In genomic region chr7:98935811-98936210, GRCh38 we compare ENCODE assay signal across 27 cellular contexts. TPM values are rescaled to one million over a fixed set of nuclear protein-coding genes. Genes with fewer than 3 reads are reported as not detected.
DNase-seq lines count a peak whose midpoint lies in the region; ATAC-seq, FAIRE-seq and TF ChIP-seq lines count a peak whose summit lies in the region.
"Had no signal": no experiment of that assay in that cellular context is flagged by ENCODE, and none has a peak within 500 bp of the region (broad histone marks: within the 10 kb centered on the region; RNA-seq: fewer than 3 reads in every experiment).

No MANE protein-coding gene starts in this region.

- H3K4me2 ChIP-seq in HepG2 (ENCODE audit: low read depth, low read length) = no peak overlapping the region
- H3K4me2 ChIP-seq: KMS-11 had no signal

- peak overlapping the region; percentile 35 for H3K27ac Mint-ChIP-seq in CD8-positive, alpha-beta T cell
- H3K27ac Mint-ChIP-seq: activated T-helper 2 cell treated with anti-CD3 and anti-CD28 coated beads, Interferon-gamma antibody, Interleukin-2, Interleukin-4, amounts not matched to agents 10 μg/mL and 5 μg/mL and 100 μg/mL, durations not matched to agents 14 hours and 24 hours and 36 hours; dendritic cell treated with granulocyte-macrophage colony-stimulating factor and Interleukin-4, amounts not matched to agents 40 ng/mL and 50 ng/mL, for 4 days had no signal

- no peak for DNase-seq in CD8-positive, alpha-beta T cell
- DNase-seq in LHCN-M2 (ENCODE audit: low read depth) = peak; percentile 31
- DNase-seq in fibroblast of peridontal ligament (ENCODE audit: extremely low read depth) = peak; percentile 12
- DNase-seq in gastrocnemius medialis = no peak
- no peak for DNase-seq in HepG2 (ENCODE audit: low spot score)
- DNase-seq in NCI-H1417 (lab: John Stamatoyannopoulos, UW) = no peak
- DNase-seq in erythroblast (lab: John Stamatoyannopoulos, UW) = no peak
- DNase-seq: activated CD4-positive, alpha-beta T cell treated with anti-CD3 and anti-CD28 coated beads for 1 hour; activated naive CD8-positive, alpha-beta T cell treated with anti-CD3 and anti-CD28 coated beads, Interleukin-2, amount 10 ng/mL, durations not matched to agents 7 days and 5 days; COR-L47; DMS79; hypothalamus; islet precursor cell; NCI-H187; NCI-H226; NCI-H82; OCI-M1; small intestine; stimulated activated naive CD4-positive, alpha-beta T cell; SW 1271 had no signal

- TF ChIP-seq CTCF in CD8-positive, alpha-beta T cell (IDR thresholded peaks at IDR 0.05) = no peak
- TF ChIP-seq CTCF in gastrocnemius medialis (IDR thresholded peaks at IDR 0.05 in 4 of 5, conservative IDR thresholded peaks at IDR 0.05 in 1 of 5) = no peak
- TF ChIP-seq CTCF in HepG2 (CRISPR knock-in tag; IDR thresholded peaks at IDR 0.05) = no peak

- H3K9ac ChIP-seq in HepG2 (ENCODE audit: insufficient read depth, low read depth, low read length) = no peak overlapping the region
- H3K9ac ChIP-seq: KMS-11 had no signal

- no peak for ATAC-seq in CD8-positive, alpha-beta T cell
- ATAC-seq in gastrocnemius medialis (peak; percentile 65 to 79), HepG2 (no peak)
- ATAC-seq: gastroesophageal sphincter, GM12878, Right ventricle myocardium inferior had no signal

- no peaks in the 10 kb centered on the region for H3K9me3 Mint-ChIP-seq in CD8-positive, alpha-beta T cell
- H3K9me3 Mint-ChIP-seq: activated naive CD8-positive, alpha-beta T cell treated with anti-CD3 and anti-CD28 coated beads, Interleukin-2, amount 10 ng/mL, durations not matched to agents 7 days and 5 days; activated T-helper 2 cell treated with anti-CD3 and anti-CD28 coated beads, Interferon-gamma antibody, Interleukin-2, Interleukin-4, amounts not matched to agents 10 μg/mL and 5 μg/mL and 100 μg/mL, durations not matched to agents 14 hours and 24 hours and 36 hours; dendritic cell treated with granulocyte-macrophage colony-stimulating factor and Interleukin-4, amounts not matched to agents 40 ng/mL and 50 ng/mL, for 4 days had no signal

- no peak for TF ChIP-seq RAD21 in HepG2 (CRISPR knock-in tag; IDR thresholded peaks at IDR 0.05)

- in situ Hi-C loops in gastrocnemius medialis (cut with MboI; ENCODE audit: low sequenced_read_pairs in 4 of 4) = no loop called here
- in situ Hi-C loops in HepG2 (cut with HindIII; ENCODE audit: extremely low pct_ligation_motif_present, low pct_unique_long_range_greater_than_20kb) = no loop called here

- WGBS in HepG2 (ENCODE audit: low lambda C conversion rate) = 93% methylated on average over 2 of the region's 2 CpGs

- peaks cover 52% of the 10 kb centered on the region for H3K36me3 ChIP-seq in CD8-positive, alpha-beta T cell (ENCODE audit: insufficient read depth, low read length)
- H3K36me3 ChIP-seq in gastrocnemius medialis (peaks cover 2 to 79% of the 10 kb centered on the region in 2 donors), HepG2 (replicated peaks in 1 of 2; ENCODE audit: control insufficient read depth in 1 of 2, insufficient read depth in 2 of 2, low read length in 2 of 2) (peaks cover 23 to 78% of the 10 kb centered on the region in 2 experiments)

- no peak for TF ChIP-seq EP300 in HepG2 (IDR thresholded peaks at IDR 0.05; ENCODE audit: low read depth in 2 of 2, low read length in 2 of 2)
- TF ChIP-seq EP300 in HepG2 (CRISPR knock-in tag; IDR thresholded peaks at IDR 0.05; ENCODE audit: borderline replicate concordance) = no peak

- CTCF ChIA-PET in CD8-positive, alpha-beta T cell (lab: Charles Lee) = no interaction called here
- CTCF ChIA-PET in HepG2 (lab: Yijun Ruan, JAX; ENCODE audit: low intra/inter-chr PET ratio, low total read pairs) = no interaction called here

- TF ChIP-seq POLR2A in gastrocnemius medialis (IDR thresholded peaks at IDR 0.05) = no peak
- TF ChIP-seq POLR2A in HepG2 (IDR thresholded peaks at IDR 0.05; ENCODE audit: insufficient read depth in 1 of 2, low read depth in 2 of 2, low read length in 2 of 2) = no peak
- TF ChIP-seq POLR2A in erythroblast (IDR thresholded peaks at IDR 0.05; ENCODE audit: low read length) = no peak

- H2AFZ ChIP-seq in HepG2 (ENCODE audit: low read length) = no peak overlapping the region

- H3K27me3 ChIP-seq in CD8-positive, alpha-beta T cell (ENCODE audit: insufficient read depth, low read length) = no peaks in the 10 kb centered on the region
- H3K27me3 ChIP-seq in gastrocnemius medialis (no peaks in the 10 kb centered on the region), HepG2 (ENCODE audit: control insufficient read depth in 1 of 2, insufficient read depth in 2 of 2, low read length in 2 of 2) (no peaks in the 10 kb centered on the region)
- H3K27me3 ChIP-seq: gastroesophageal sphincter had no signal

- H4K20me1 ChIP-seq in HepG2 (ENCODE audit: insufficient read depth, low read length) = no peaks in the 10 kb centered on the region

- intact Hi-C loops in CD8-positive, alpha-beta T cell (cut with DNase I, micrococcal nuclease) = no loop called here
- intact Hi-C loops in gastrocnemius medialis (cut with DNase I; ENCODE audit: low total_unique reads) = no loop called here
- intact Hi-C loops in HepG2 (cut with micrococcal nuclease; ENCODE audit: unreplicated experiment) = no loop called here

- H3K4me1 Mint-ChIP-seq in CD8-positive, alpha-beta T cell (ENCODE audit: low read depth) = peaks cover 9% of the 10 kb centered on the region
- H3K4me1 Mint-ChIP-seq: activated naive CD8-positive, alpha-beta T cell treated with anti-CD3 and anti-CD28 coated beads, Interleukin-2, amount 10 ng/mL, durations not matched to agents 7 days and 5 days had no signal

- H3K4me1 ChIP-seq in CD8-positive, alpha-beta T cell (ENCODE audit: insufficient read depth, low read length) = no peaks in the 10 kb centered on the region
- H3K4me1 ChIP-seq in gastrocnemius medialis (peaks cover 5 to 27% of the 10 kb centered on the region in 2 donors), HepG2 (ENCODE audit: insufficient read depth, low read length) (no peaks in the 10 kb centered on the region)
- H3K4me1 ChIP-seq: gastroesophageal sphincter had no signal

- no peaks in the 10 kb centered on the region for H3K79me2 ChIP-seq in HepG2 (ENCODE audit: insufficient read depth, low read length)

- FAIRE-seq in HepG2 (lab: Jason Lieb, UNC) = no peak
- FAIRE-seq: bronchial epithelial cell, GM12878, small intestine had no signal

- H3K4me3 Mint-ChIP-seq in CD8-positive, alpha-beta T cell = no peak overlapping the region
- H3K4me3 Mint-ChIP-seq: activated naive CD8-positive, alpha-beta T cell treated with anti-CD3 and anti-CD28 coated beads, Interleukin-2, amount 10 ng/mL, durations not matched to agents 7 days and 5 days; dendritic cell treated with granulocyte-macrophage colony-stimulating factor and Interleukin-4, amounts not matched to agents 40 ng/mL and 50 ng/mL, for 4 days had no signal

- BruUV-seq in HepG2 (replicated peaks; lab: Mats Ljungman, UMichigan) = no TSS peak

- no peaks in the 10 kb centered on the region for H3K9me3 ChIP-seq in CD8-positive, alpha-beta T cell (ENCODE audit: low read length)
- H3K9me3 ChIP-seq in gastrocnemius medialis = no peaks in the 10 kb centered on the region
- H3K9me3 ChIP-seq in HepG2 (ENCODE audit: low read length) = no peaks in the 10 kb centered on the region
- H3K9me3 ChIP-seq: gastroesophageal sphincter had no signal

- no peak overlapping the region for H3K4me3 ChIP-seq in CD8-positive, alpha-beta T cell (ENCODE audit: low read depth, low read length)
- H3K4me3 ChIP-seq in gastrocnemius medialis (no peak overlapping the region), HepG2 (replicated peaks in 1 of 3; ENCODE audit: insufficient read depth in 1 of 3, low read depth in 2 of 3, low read length in 3 of 3) (no peak overlapping the region)
- H3K4me3 ChIP-seq: gastroesophageal sphincter, GM12878 had no signal

- H3K27ac ChIP-seq in CD8-positive, alpha-beta T cell (ENCODE audit: low read depth, low read length) = no peak overlapping the region
- H3K27ac ChIP-seq in gastrocnemius medialis (peak overlapping the region; percentile 34 to 79 (median 59)), HepG2 (ENCODE audit: extremely low read length, insufficient read depth, low read length) (no peak overlapping the region)
- H3K27ac ChIP-seq: gastroesophageal sphincter, KMS-11 had no signal

- POLR2A ChIA-PET in CD8-positive, alpha-beta T cell (lab: Charles Lee) = no interaction called here
- POLR2A ChIA-PET in HepG2 (lab: Yijun Ruan, JAX) = no interaction called here

- peaks cover 91% of the 10 kb centered on the region for H3K36me3 Mint-ChIP-seq in CD8-positive, alpha-beta T cell

- H3K27me3 Mint-ChIP-seq in CD8-positive, alpha-beta T cell (ENCODE audit: low read depth) = no peaks in the 10 kb centered on the region
- H3K27me3 Mint-ChIP-seq: activated naive CD8-positive, alpha-beta T cell treated with anti-CD3 and anti-CD28 coated beads, Interleukin-2, amount 10 ng/mL, durations not matched to agents 7 days and 5 days; dendritic cell treated with granulocyte-macrophage colony-stimulating factor and Interleukin-4, amounts not matched to agents 40 ng/mL and 50 ng/mL, for 4 days had no signal

RNA-seq across cellular contexts. Expression of gene TRRAP, which starts 57.5 kb away (rescaled TPM):
- total RNA-seq in CD8-positive, alpha-beta T cell = 10 to 100 TPM; 39.8 to 43.0 TPM
- total RNA-seq in LHCN-M2 (2014; rRNA removed) (18.8 and 23.1 TPM in 2 replicates), gastrocnemius medialis (10 to 100 TPM; 15.2 to 18.8 (median 17.0) TPM), HepG2 (2016; rRNA removed; fragmentation: Illumina TruSeq; extraction: Trizol) (10.5 and 21.3 TPM in 2 replicates)
- 15.5 TPM for polyA plus RNA-seq in LHCN-M2 (2012)
- 3.5 and 3.8 TPM in 2 replicates for total RNA-seq in HepG2 (2016; cell fraction: cytosol; rRNA removed; fragmentation: Illumina TruSeq; extraction: Trizol; ENCODE audit: low read depth)
- total RNA-seq in HepG2 (2016; cell fraction: insoluble cytoplasmic fraction; rRNA removed; fragmentation: Illumina TruSeq; extraction: Trizol) = 9.6 and 18.3 TPM in 2 replicates
- 6.8 and 6.9 TPM in 2 replicates for total RNA-seq in HepG2 (2016; cell fraction: membrane; rRNA removed; fragmentation: Illumina TruSeq; extraction: Trizol)
- total RNA-seq in HepG2 (2016; cell fraction: nucleus; rRNA removed; fragmentation: Illumina TruSeq; extraction: Trizol) = 22.4 and 25.4 TPM in 2 replicates
- 8.6 and 9.5 TPM in 2 replicates for polyA plus RNA-seq in HepG2 (2011; rRNA removed)
- polyA plus RNA-seq in HepG2 (2011; cell fraction: cytosol; rRNA removed) = 8.9 and 9.3 TPM in 2 replicates
- polyA plus RNA-seq in HepG2 (2011; cell fraction: nucleus; rRNA removed) = 26.9 and 30.9 TPM in 2 replicates
- polyA plus RNA-seq in HepG2 (2012) = 13.4 and 13.9 TPM in 2 replicates
- polyA plus RNA-seq in HepG2 (2016; cell fraction: cytosol; fragmentation: Illumina TruSeq; extraction: Trizol; ENCODE audit: low read depth) = 0.68 and 0.73 TPM in 2 replicates
- polyA plus RNA-seq in HepG2 (2016; cell fraction: insoluble cytoplasmic fraction; fragmentation: Illumina TruSeq; extraction: Trizol; ENCODE audit: low read depth) = 12.7 and 17.5 TPM in 2 replicates
- 1.4 and 1.6 TPM in 2 replicates for polyA plus RNA-seq in HepG2 (2016; cell fraction: membrane; fragmentation: Illumina TruSeq; extraction: Trizol; ENCODE audit: low read depth)
- polyA plus RNA-seq in HepG2 (2016; cell fraction: nucleus; fragmentation: Illumina TruSeq; extraction: Trizol; ENCODE audit: insufficient read depth, low read depth) = 26.9 and 27.3 TPM in 2 replicates
- 41.8 and 47.7 TPM in 2 replicates for polyA minus RNA-seq in HepG2 (2011; rRNA and poly(A)+ RNA removed; ENCODE audit: low replicate concordance)
- polyA minus RNA-seq in HepG2 (2011; cell fraction: cytosol; rRNA and poly(A)+ RNA removed) = 25.9 and 27.0 TPM in 2 replicates
- polyA minus RNA-seq in HepG2 (2011; cell fraction: nucleus; rRNA and poly(A)+ RNA removed) = 44.8 and 46.1 TPM in 2 replicates

Comparison
In these comparisons a context has a peak if more than half of its experiments do, and no peak if none do; other contexts are left out.
1. ATAC-seq: peak in gastrocnemius medialis (2 of 2); none in CD8-positive, alpha-beta T cell (single experiment) and HepG2 (single experiment).
2. DNase-seq: peak in LHCN-M2 (single experiment) and fibroblast of peridontal ligament (single experiment); none in CD8-positive, alpha-beta T cell (0 of 7), gastrocnemius medialis (0 of 2), HepG2 (single experiment), NCI-H1417 (0 of 3) and erythroblast (0 of 2).
3. H3K27ac ChIP-seq: peak in gastrocnemius medialis (4 of 4); none in CD8-positive, alpha-beta T cell (single experiment) and HepG2 (single experiment).